Comparison of ENCODE assay signal across 8 cellular contexts in genomic region chr6:170289971-170290305, GRCh38. TPM values are rescaled to one million over a fixed set of nuclear protein-coding genes. Genes with fewer than 3 reads are reported as not detected.
DNase-seq lines count a peak whose midpoint lies in the region; ATAC-seq and TF ChIP-seq lines count a peak whose summit lies in the region.

No MANE protein-coding gene starts in this region.

- intact Hi-C loops in heart right ventricle (cut with DNase I) = loop anchor here (2.0 to 10.0 kb wide), 17 partner anchors 23 to 495 kb away; no protein-coding TSS in a partner anchor

- peaks cover 58% of the 10 kb centered on the region for H3K4me1 Mint-ChIP-seq in WTC11

- DNase-seq in GM20000 (ENCODE audit: low spot score) (no peak), WTC11 (ENCODE audit: low spot score) (no peak), heart right ventricle (peak in 1 of 2 donors; percentile 56), NCI-H2107 (lab: John Stamatoyannopoulos, UW) (no peak), NCI-H2196 (lab: John Stamatoyannopoulos, UW; ENCODE audit: unreplicated experiment) (no peak), COLO829 (ENCODE audit: low spot score) (no peak)

- H3K9me3 ChIP-seq in heart right ventricle = no peaks in the 10 kb centered on the region
- H3K9me3 ChIP-seq in skeletal muscle satellite cell (replicated peaks; ENCODE audit: low read length) = no peaks in the 10 kb centered on the region

- no peaks in the 10 kb centered on the region for H3K9me3 Mint-ChIP-seq in WTC11

- H3K4me3 ChIP-seq in heart right ventricle = peak overlapping the region; percentile 69 to 90 (median 80)
- peak overlapping the region; percentile 90 for H3K4me3 ChIP-seq in skeletal muscle satellite cell (ENCODE audit: low read length)

- H3K27me3 ChIP-seq in heart right ventricle (peaks cover 0 to 99% (median 14%) of the 10 kb centered on the region in 7 donors), skeletal muscle satellite cell (ENCODE audit: control insufficient read depth, insufficient read depth, low read length) (peaks cover 65% of the 10 kb centered on the region)

- CTCF ChIA-PET in WTC11 (lab: Charles Lee) = interaction anchor here (1.5 to 1.7 kb wide), 2 partner anchors 8 to 458 kb away, joined by 6 to 12 read pairs; no protein-coding TSS in a partner anchor

- POLR2A ChIA-PET in WTC11 (lab: Charles Lee) = interaction anchor here (0.6 to 1.5 kb wide), 2 partner anchors 45 to 82 kb away, joined by 3 to 6 read pairs; no protein-coding TSS in a partner anchor

- H3K36me3 ChIP-seq in heart right ventricle (peaks cover 0 to 18% (median 4%) of the 10 kb centered on the region in 9 donors), skeletal muscle satellite cell (ENCODE audit: insufficient read depth, low read length) (no peaks in the 10 kb centered on the region)

- ATAC-seq in WTC11 (no peak), heart right ventricle (peak in 2 of 8 donors; percentile 4 to 20), HG02798 (IDR thresholded peaks at IDR 0.05; ENCODE audit: poor library complexity, unreplicated experiment) (no peak)

- peak overlapping the region; percentile 67 for H3K9ac ChIP-seq in skeletal muscle satellite cell (ENCODE audit: low read depth, low read length)

- H3K4me3 Mint-ChIP-seq in WTC11 = peak overlapping the region; percentile 77

- WGBS in heart right ventricle, 2 donors = 0 to 1% methylated on average over 41 of the region's 41 CpGs

- peaks cover 87% of the 10 kb centered on the region for H3K27me3 Mint-ChIP-seq in WTC11 (ENCODE audit: low read depth)

- H3K27ac Mint-ChIP-seq in WTC11 = no peak overlapping the region

- H3K27ac ChIP-seq in heart right ventricle = peak overlapping the region; percentile 66 to 91 (median 85)

- H3K4me1 ChIP-seq in heart right ventricle = peaks cover 15 to 76% (median 64%) of the 10 kb centered on the region in 9 donors
- peaks cover 17% of the 10 kb centered on the region for H3K4me1 ChIP-seq in skeletal muscle satellite cell (ENCODE audit: control insufficient read depth, insufficient read depth, low read length)

- peaks cover 25% of the 10 kb centered on the region for H3K36me3 Mint-ChIP-seq in WTC11

- H3K4me2 ChIP-seq in skeletal muscle satellite cell (ENCODE audit: low read length) = peak overlapping the region; percentile 85

- TF ChIP-seq CTCF in GM20000 (IDR thresholded peaks at IDR 0.05; ENCODE audit: extremely low read depth, missing control alignments) (peak; percentile 14), WTC11 (IDR thresholded peaks at IDR 0.05) (no peak), heart right ventricle (IDR thresholded peaks at IDR 0.05) (no peak)

TF ChIP-seq in WTC11, 78 proteins besides CTCF, POLR2A, EP300 and RAD21:
- TF ChIP-seq GABPB1 (CRISPR knock-in tag; IDR thresholded peaks at IDR 0.05) = no peak
- no peak for TF ChIP-seq SMAD3 (CRISPR knock-in tag; IDR thresholded peaks at IDR 0.05; ENCODE audit: borderline replicate concordance)
- TF ChIP-seq SOX15 (CRISPR knock-in tag; IDR thresholded peaks at IDR 0.05) = no peak
- no peak for TF ChIP-seq NFYB (CRISPR knock-in tag; conservative IDR thresholded peaks at IDR 0.05; ENCODE audit: low read depth)
- TF ChIP-seq JAZF1 (CRISPR knock-in tag; IDR thresholded peaks at IDR 0.05) = no peak
- TF ChIP-seq ESRRA (CRISPR knock-in tag; IDR thresholded peaks at IDR 0.05; ENCODE audit: borderline replicate concordance) = no peak
- TF ChIP-seq EMX1 (CRISPR knock-in tag; IDR thresholded peaks at IDR 0.05) = no peak
- TF ChIP-seq TP53 (CRISPR knock-in tag; IDR thresholded peaks at IDR 0.05) = no peak
- TF ChIP-seq MAX (CRISPR knock-in tag; IDR thresholded peaks at IDR 0.05) = no peak
- no peak for TF ChIP-seq E2F5 (CRISPR knock-in tag; IDR thresholded peaks at IDR 0.05)
- no peak for TF ChIP-seq ATF3 (CRISPR knock-in tag; conservative IDR thresholded peaks at IDR 0.05)
- no peak for TF ChIP-seq ZNF423 (CRISPR knock-in tag; IDR thresholded peaks at IDR 0.05)
- no peak for TF ChIP-seq IRF1 (CRISPR knock-in tag; IDR thresholded peaks at IDR 0.05)
- TF ChIP-seq ATF1 (CRISPR knock-in tag; IDR thresholded peaks at IDR 0.05) = no peak
- no peak for TF ChIP-seq PREB (CRISPR knock-in tag; IDR thresholded peaks at IDR 0.05; ENCODE audit: borderline replicate concordance)
- TF ChIP-seq HMGXB4 (CRISPR knock-in tag; IDR thresholded peaks at IDR 0.05) = no peak
- no peak for TF ChIP-seq SMAD4 (CRISPR knock-in tag; IDR thresholded peaks at IDR 0.05)
- TF ChIP-seq FOXJ3 (CRISPR knock-in tag; IDR thresholded peaks at IDR 0.05; ENCODE audit: borderline replicate concordance) = no peak
- TF ChIP-seq E2F1 (CRISPR knock-in tag; IDR thresholded peaks at IDR 0.05) = no peak

RNA-seq across cellular contexts. Expression of gene DLL1, which starts 0.9 kb away (rescaled TPM):
- total RNA-seq in WTC11 (2021) (20.6 to 25.3 TPM (median 20.7 TPM) in 3 replicates), heart right ventricle (10 to 100 TPM in 4 of 10 donors, 1 to 10 TPM in 6; 5.4 to 22.0 (median 8.7) TPM)
- 10 to 100 TPM in 1 of 2 donors, 1 to 10 TPM in 1; 2.6 to 27.2 TPM for polyA plus RNA-seq in heart right ventricle
- total RNA-seq in skeletal muscle satellite cell (2012; rRNA removed) = 0.25 and 1.3 TPM in 2 replicates

RNA-seq across cellular contexts. Expression of gene FAM120B, which starts 16.6 kb away (rescaled TPM):
- total RNA-seq in WTC11 (2021) = 15.2 to 16.8 TPM (median 15.2 TPM) in 3 replicates
- total RNA-seq in heart right ventricle = 10 to 100 TPM; 16.0 to 31.0 (median 25.4) TPM
- polyA plus RNA-seq in heart right ventricle = 1 to 10 TPM; 7.7 to 9.9 TPM
- total RNA-seq in skeletal muscle satellite cell (2012; rRNA removed) = 13.2 and 13.3 TPM in 2 replicates
